Comparison of ENCODE assay signal across 29 cellular contexts in the genomic region with DNA sequence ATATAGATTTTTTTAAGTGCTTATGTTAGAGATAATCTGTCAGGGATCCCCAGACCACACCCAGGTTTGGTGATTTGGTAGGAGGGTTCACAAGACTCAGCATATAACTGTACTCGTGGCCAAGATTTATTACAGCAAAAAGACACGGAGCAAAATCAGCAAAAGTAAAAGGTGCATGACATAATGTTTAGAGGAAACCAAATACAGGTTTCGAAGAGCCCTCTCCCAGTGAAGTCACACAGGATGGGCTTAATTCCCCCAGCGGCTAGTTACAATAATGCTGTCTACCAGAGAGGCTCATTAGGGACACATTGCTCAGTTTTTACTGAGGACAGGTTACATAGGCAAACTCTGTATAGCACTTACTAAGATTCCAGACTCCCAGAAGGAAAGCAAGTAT.
"Had no signal": no experiment of that assay in that cellular context is flagged by ENCODE, and none has a peak within 500 bp of the region (broad histone marks: within the 10 kb centered on the region; RNA-seq: fewer than 3 reads in every experiment).

No MANE protein-coding gene starts in this region.

- H3K36me3 Mint-ChIP-seq: activated CD4-positive, alpha-beta memory T cell treated with anti-CD3 and anti-CD28 coated beads for 36 hours; immature natural killer cell had no signal

- H3K27me3 Mint-ChIP-seq: activated CD4-positive, alpha-beta memory T cell treated with anti-CD3 and anti-CD28 coated beads for 36 hours; activated CD4-positive, alpha-beta T cell treated with anti-CD3 and anti-CD28 coated beads, Interleukin-2, amount 10 ng/mL, durations not matched to agents 24 days and 14 days; activated naive CD4-positive, alpha-beta T cell treated with anti-CD3 and anti-CD28 coated beads, Interleukin-2, amount 10 ng/mL, durations not matched to agents 7 days and 5 days; activated T-cell treated with anti-CD3 and anti-CD28 coated beads, Interleukin-2, amount 50 U/mL, for 24 hours; progenitor cell of endocrine pancreas; stimulated activated naive B cell treated with anti-CD40 and anti-IgM and Interleukin-4, amounts not matched to agents 10 μg/mL and 1 μg/mL and 100 μg/mL, for 72 hours had no signal

- H3K36me3 ChIP-seq: breast epithelium, gastroesophageal sphincter, left lung, lower lobe of right lung, ovary, tibial nerve had no signal

- H3K4me3 ChIP-seq: breast epithelium, gastroesophageal sphincter, left lung, lower lobe of right lung, ovary, SK-N-MC, skin epidermis, tibial nerve had no signal

- H3K27ac ChIP-seq: breast epithelium, gastroesophageal sphincter, left lung, lower lobe of right lung, ovary, SK-N-MC, tibial nerve, VCaP had no signal

- H3K27me3 ChIP-seq: breast epithelium, gastroesophageal sphincter, left lung, ovary, tibial nerve had no signal

- H3K4me1 ChIP-seq: breast epithelium, lower lobe of right lung had no signal

- ATAC-seq: activated CD4-positive, CD25-positive, alpha-beta regulatory T cell treated with anti-CD3 and anti-CD28 coated beads, Interleukin-2, amount 50 U/mL, for 24 hours; gastroesophageal sphincter; left lung; lower lobe of right lung; sciatic nerve; stimulated activated naive B cell treated with anti-CD40 and anti-IgM and Interleukin-4, amounts not matched to agents 10 μg/mL and 1 μg/mL and 100 μg/mL, for 72 hours had no signal

- FAIRE-seq: endometrium, TTC549 had no signal

- H3K9me3 ChIP-seq: breast epithelium, gastroesophageal sphincter, left lung, lower lobe of right lung, ovary, tibial nerve had no signal

- H3K9me3 Mint-ChIP-seq: activated CD4-positive, alpha-beta memory T cell treated with anti-CD3 and anti-CD28 coated beads for 36 hours; activated CD4-positive, alpha-beta T cell treated with anti-CD3 and anti-CD28 coated beads, Interleukin-2, amount 10 ng/mL, durations not matched to agents 24 days and 14 days; immature natural killer cell; nephron; stimulated activated naive B cell treated with anti-CD40 and anti-IgM and Interleukin-4, amounts not matched to agents 10 μg/mL and 1 μg/mL and 100 μg/mL, for 72 hours had no signal

- H3K4me3 Mint-ChIP-seq: activated CD4-positive, alpha-beta memory T cell treated with anti-CD3 and anti-CD28 coated beads for 36 hours; activated CD4-positive, alpha-beta T cell treated with anti-CD3 and anti-CD28 coated beads, Interleukin-2, amount 10 ng/mL, durations not matched to agents 24 days and 14 days; activated naive CD4-positive, alpha-beta T cell treated with anti-CD3 and anti-CD28 coated beads, Interleukin-2, amount 10 ng/mL, durations not matched to agents 7 days and 5 days; activated T-cell treated with anti-CD3 and anti-CD28 coated beads, Interleukin-2, amount 50 U/mL, for 24 hours; immature natural killer cell; nephron; stimulated activated naive B cell treated with anti-CD40 and anti-IgM and Interleukin-4, amounts not matched to agents 10 μg/mL and 1 μg/mL and 100 μg/mL, for 72 hours had no signal

- H3K27ac Mint-ChIP-seq: activated CD4-positive, alpha-beta memory T cell treated with anti-CD3 and anti-CD28 coated beads for 36 hours; activated CD4-positive, alpha-beta T cell treated with anti-CD3 and anti-CD28 coated beads, Interleukin-2, amount 10 ng/mL, durations not matched to agents 24 days and 14 days; activated naive CD4-positive, alpha-beta T cell treated with anti-CD3 and anti-CD28 coated beads, Interleukin-2, amount 10 ng/mL, durations not matched to agents 7 days and 5 days; activated T-cell treated with anti-CD3 and anti-CD28 coated beads, Interleukin-2, amount 50 U/mL, for 24 hours; immature natural killer cell; nephron; progenitor cell of endocrine pancreas; stimulated activated naive B cell treated with anti-CD40 and anti-IgM and Interleukin-4, amounts not matched to agents 10 μg/mL and 1 μg/mL and 100 μg/mL, for 72 hours had no signal

- DNase-seq: activated CD4-positive, alpha-beta memory T cell treated with anti-CD3 and anti-CD28 coated beads for 36 hours; activated CD4-positive, alpha-beta T cell treated with anti-CD3 and anti-CD28 coated beads, Interleukin-2, amount 10 ng/mL, durations not matched to agents 24 days and 14 days; activated CD8-positive, alpha-beta memory T cell treated with anti-CD3 and anti-CD28 coated beads, Interleukin-2, amount 50 U/mL, for 48 hours; activated gamma-delta T cell; activated naive CD4-positive, alpha-beta T cell treated with anti-CD3 and anti-CD28 coated beads, Interleukin-2, amount 10 ng/mL, durations not matched to agents 7 days and 5 days; activated T-cell treated with anti-CD3 and anti-CD28 coated beads, Interleukin-2, amount 50 U/mL, for 24 hours; central memory CD4-positive, alpha-beta T cell; hypothalamus; immature natural killer cell; left lung; lower lobe of right lung; mesendoderm; ovary; stimulated activated CD4-positive, alpha-beta T cell treated with anti-CD3 and anti-CD28 coated beads, Interleukin-4, amount 100 ng/mL, for 24 hours; stimulated activated CD8-positive, alpha-beta memory T cell treated with anti-CD3 and anti-CD28 coated beads, Interleukin-4, amount 100 ng/mL, for 48 hours; stimulated activated naive B cell treated with anti-CD40 and anti-IgM and Interleukin-4, amounts not matched to agents 10 μg/mL and 1 μg/mL and 100 μg/mL, for 72 hours; T-helper 9 cell had no signal
